Comparison of ENCODE assay signal across 8 cellular contexts in genomic region chr1:218585565-218586184, GRCh38.
A peak's percentile ranks its signal among the peaks of the same experiment; 100 is the strongest.
DNase-seq lines count a peak whose midpoint lies in the region; ATAC-seq and TF ChIP-seq lines count a peak whose summit lies in the region.

No MANE protein-coding gene starts in this region.

- 13 to 36% methylated on average over 4 to 5 of the region's 9 CpGs for WGBS in gastroesophageal sphincter (ENCODE audit: low coverage in 1 of 2), 2 donors

- DNase-seq in NCI-H748 (lab: John Stamatoyannopoulos, UW; ENCODE audit: unreplicated experiment): peak; percentile 20
- no peak for DNase-seq in NCI-H748 treated with DMSO at 0.1 percent for 48 hours (lab: John Stamatoyannopoulos, UW)
- peak; percentile 95 to 96 for DNase-seq in SJCRH30
- DNase-seq in stimulated activated naive B cell treated with anti-CD40 and anti-IgM and Interleukin-4, amounts not matched to agents 10 μg/mL and 1 μg/mL and 100 μg/mL, for 72 hours: no peak
- DNase-seq in posterior vena cava (ENCODE audit: low spot score): no peak

- H3K4me1 ChIP-seq in SJCRH30: peaks cover 21% of the 10 kb centered on the region
- peaks cover 0 to 31% (median 0%) of the 10 kb centered on the region in 3 donors for H3K4me1 ChIP-seq in gastroesophageal sphincter

- H3K36me3 ChIP-seq in SJCRH30 (no peaks in the 10 kb centered on the region), gastroesophageal sphincter (no peaks in the 10 kb centered on the region)

- H3K4me3 ChIP-seq in SJCRH30: peak overlapping the region; percentile 14
- no peak overlapping the region for H3K4me3 ChIP-seq in gastroesophageal sphincter

- no peak for TF ChIP-seq CTCF in gastroesophageal sphincter (IDR thresholded peaks at IDR 0.05)

- H3K27me3 ChIP-seq in SJCRH30 (no peaks in the 10 kb centered on the region), gastroesophageal sphincter (no peaks in the 10 kb centered on the region)

- ATAC-seq in gastroesophageal sphincter (peak; percentile 50), HG03196 (IDR thresholded peaks at IDR 0.05; ENCODE audit: unreplicated experiment) (no peak), HG03457 (IDR thresholded peaks at IDR 0.05; ENCODE audit: unreplicated experiment) (no peak)
- peak; percentile 48 to 60 for ATAC-seq in stimulated activated naive B cell treated with anti-CD40 and anti-IgM and Interleukin-4, amounts not matched to agents 10 μg/mL and 1 μg/mL and 100 μg/mL, for 72 hours (replicated peaks)

- H3K27ac Mint-ChIP-seq in stimulated activated naive B cell treated with anti-CD40 and anti-IgM and Interleukin-4, amounts not matched to agents 10 μg/mL and 1 μg/mL and 100 μg/mL, for 72 hours: no peak overlapping the region

- peaks cover 6 to 24% of the 10 kb centered on the region in 2 donors for H3K27me3 Mint-ChIP-seq in stimulated activated naive B cell treated with anti-CD40 and anti-IgM and Interleukin-4, amounts not matched to agents 10 μg/mL and 1 μg/mL and 100 μg/mL, for 72 hours

- peaks cover 7% of the 10 kb centered on the region for H3K9me3 ChIP-seq in SJCRH30 (replicated peaks)
- no peaks in the 10 kb centered on the region for H3K9me3 ChIP-seq in gastroesophageal sphincter

- peaks cover 3 to 10% of the 10 kb centered on the region in 2 donors for H3K9me3 Mint-ChIP-seq in stimulated activated naive B cell treated with anti-CD40 and anti-IgM and Interleukin-4, amounts not matched to agents 10 μg/mL and 1 μg/mL and 100 μg/mL, for 72 hours

- TF ChIP-seq POLR2A in gastroesophageal sphincter (IDR thresholded peaks at IDR 0.05): no peak

- peak overlapping the region; percentile 78 for H3K27ac ChIP-seq in SJCRH30
- peak overlapping the region in 1 of 4 donors; percentile 3 for H3K27ac ChIP-seq in gastroesophageal sphincter

- no peaks in the 10 kb centered on the region for H3K36me3 Mint-ChIP-seq in stimulated activated naive B cell treated with anti-CD40 and anti-IgM and Interleukin-4, amounts not matched to agents 10 μg/mL and 1 μg/mL and 100 μg/mL, for 72 hours

- H3K4me3 Mint-ChIP-seq in stimulated activated naive B cell treated with anti-CD40 and anti-IgM and Interleukin-4, amounts not matched to agents 10 μg/mL and 1 μg/mL and 100 μg/mL, for 72 hours: no peak overlapping the region

- TF ChIP-seq EP300 in gastroesophageal sphincter (IDR thresholded peaks at IDR 0.05): no peak

- no peaks in the 10 kb centered on the region for H3K4me1 Mint-ChIP-seq in stimulated activated naive B cell treated with anti-CD40 and anti-IgM and Interleukin-4, amounts not matched to agents 10 μg/mL and 1 μg/mL and 100 μg/mL, for 72 hours

- intact Hi-C loops in posterior vena cava (cut with DNase I): no loop called here

Comparison
In these comparisons a context has a peak if more than half of its experiments do, and no peak if none do; other contexts are left out.
1. DNase-seq: peak in NCI-H748 (single experiment) and SJCRH30 (2 of 2); none in NCI-H748 treated with DMSO at 0.1 percent for 48 hours (single experiment), stimulated activated naive B cell treated with anti-CD40 and anti-IgM and Interleukin-4, amounts not matched to agents 10 μg/mL and 1 μg/mL and 100 μg/mL, for 72 hours (single experiment) and posterior vena cava (single experiment).
2. ATAC-seq: peak in gastroesophageal sphincter (single experiment) and stimulated activated naive B cell treated with anti-CD40 and anti-IgM and Interleukin-4, amounts not matched to agents 10 μg/mL and 1 μg/mL and 100 μg/mL, for 72 hours (2 of 2); none in HG03196 (single experiment) and HG03457 (single experiment).